13 cellular contexts compared by ENCODE assay signal in genomic region chr6:37482356-37483292, GRCh38.
DNase-seq lines count a peak whose midpoint lies in the region; TF ChIP-seq lines count a peak whose summit lies in the region.
"Had no signal": no experiment of that assay in that cellular context is flagged by ENCODE, and none has a peak within 500 bp of the region (broad histone marks: within the 10 kb centered on the region; RNA-seq: fewer than 3 reads in every experiment).

No MANE protein-coding gene starts in this region.

- peaks cover 41% of the 10 kb centered on the region for H3K27me3 Mint-ChIP-seq in nephron progenitor cell (ENCODE audit: low read depth, poor library complexity)

- peaks cover 56% of the 10 kb centered on the region for H3K36me3 ChIP-seq in WERI-Rb-1

- H3K4me3 Mint-ChIP-seq in nephron progenitor cell = peak overlapping the region; percentile 57

- H3K36me3 Mint-ChIP-seq in nephron progenitor cell (ENCODE audit: low read depth) = peaks cover 23% of the 10 kb centered on the region

- no peaks in the 10 kb centered on the region for H3K9me3 ChIP-seq in WERI-Rb-1 (ENCODE audit: severe bottlenecking)

- no peak for TF ChIP-seq CTCF in WERI-Rb-1 (IDR thresholded peaks at IDR 0.05; ENCODE audit: low read depth, low read length)
- no peak for TF ChIP-seq CTCF in nephron progenitor cell (IDR thresholded peaks at IDR 0.05)
- TF ChIP-seq CTCF in foreskin fibroblast (IDR thresholded peaks at IDR 0.05; ENCODE audit: low read depth, low read length) = no peak

- H3K27ac Mint-ChIP-seq in nephron progenitor cell = peak overlapping the region; percentile 98

- H3K4me1 Mint-ChIP-seq in nephron progenitor cell = peaks cover 49% of the 10 kb centered on the region

- no peaks in the 10 kb centered on the region for H3K27me3 ChIP-seq in WERI-Rb-1 (ENCODE audit: insufficient read depth, low read depth, severe bottlenecking)

- H3K4me3 ChIP-seq in WERI-Rb-1 (ENCODE audit: low read depth, low read length) (no peak overlapping the region), foreskin fibroblast (ENCODE audit: low read depth in 1 of 2, low read length in 2 of 2) (no peak overlapping the region)

- no peaks in the 10 kb centered on the region for H3K9me3 Mint-ChIP-seq in nephron progenitor cell

- DNase-seq in NCI-H1092 treated with DMSO at 0.1 percent for 48 hours (lab: John Stamatoyannopoulos, UW) = peak; percentile 57
- DNase-seq in NCI-H1092 (lab: John Stamatoyannopoulos, UW) = no peak
- DNase-seq in DMS79 treated with DMSO at 0.1 percent for 48 hours (lab: John Stamatoyannopoulos, UW) = peak; percentile 77
- peak; percentile 90 for DNase-seq in WERI-Rb-1
- DNase-seq in nephron progenitor cell = peak; percentile 80
- no peak for DNase-seq in putamen (ENCODE audit: low spot score)
- no peak for DNase-seq in foreskin fibroblast
- no peak for DNase-seq in effector CD8-positive, alpha-beta T cell (lab: John Stamatoyannopoulos, UW)
- DNase-seq: activated CD4-positive, alpha-beta T cell treated with anti-CD3 and anti-CD28 coated beads for 4 hours; aorta; NCI-H526 treated with DMSO at 0.1 percent for 48 hours; SHP77 had no signal

- peak overlapping the region; percentile 49 for H3K27ac ChIP-seq in WERI-Rb-1
- H3K27ac ChIP-seq: 22Rv1 had no signal

Comparison
In these comparisons a context has a peak if more than half of its experiments do, and no peak if none do; other contexts are left out.
1. DNase-seq: peak in NCI-H1092 treated with DMSO at 0.1 percent for 48 hours (single experiment), DMS79 treated with DMSO at 0.1 percent for 48 hours (single experiment), WERI-Rb-1 (single experiment) and nephron progenitor cell (single experiment); none in NCI-H1092 (single experiment), putamen (single experiment), foreskin fibroblast (0 of 2) and effector CD8-positive, alpha-beta T cell (single experiment).